In the genomic region with DNA sequence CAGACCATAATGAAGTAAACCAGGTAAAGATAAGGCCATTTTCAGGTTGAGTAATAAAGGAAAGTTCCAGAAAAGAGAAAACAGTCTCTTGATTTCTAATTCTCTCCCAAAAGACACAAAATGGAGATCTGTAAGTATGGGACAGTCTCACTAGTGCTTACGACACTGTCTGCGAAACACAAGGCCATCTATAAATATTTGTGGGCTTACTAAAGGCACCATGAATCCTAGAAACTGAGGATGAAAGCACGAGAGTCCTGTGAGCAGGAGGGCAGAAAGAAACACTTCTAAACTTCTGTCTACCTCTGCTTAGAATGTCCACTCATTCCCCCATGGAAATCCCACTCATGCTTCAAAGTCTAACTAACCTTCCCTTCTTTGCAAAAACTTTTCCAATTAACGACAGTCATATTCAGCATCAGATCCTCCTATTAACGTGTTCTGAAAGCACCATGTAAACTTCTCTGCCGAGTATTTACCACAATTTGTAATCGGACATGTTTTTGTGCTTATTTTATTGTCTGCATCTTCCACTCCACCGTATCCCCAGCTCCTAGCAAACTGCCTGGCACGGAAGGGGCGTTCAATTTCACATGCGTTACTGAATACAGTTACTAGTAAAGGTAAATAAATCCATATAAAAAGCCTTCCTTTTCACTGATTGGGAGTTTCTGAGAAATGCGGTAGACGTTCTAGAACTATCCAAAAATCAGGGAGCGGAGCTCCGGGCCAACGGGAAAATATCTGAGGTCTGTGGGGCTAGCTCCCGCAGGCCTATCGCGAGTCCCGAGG, we compare ENCODE assay signal across 8 cellular contexts. TPM values are rescaled to one million over a fixed set of nuclear protein-coding genes. Genes with fewer than 3 reads are reported as not detected.
A peak's percentile ranks its signal among the peaks of the same experiment; 100 is the strongest.
DNase-seq lines count a peak whose midpoint lies in the region; ATAC-seq, FAIRE-seq and TF ChIP-seq lines count a peak whose summit lies in the region.

No MANE protein-coding gene starts in this region.

- H3K27ac ChIP-seq in Peyer's patch (peak overlapping the region; percentile 82 to 91 (median 86)), stomach (peak overlapping the region; percentile 84 to 90 (median 88))

- H3K27me3 ChIP-seq in BE2C, result no peaks in the 10 kb centered on the region
- no peaks in the 10 kb centered on the region for H3K27me3 ChIP-seq in Peyer's patch
- no peaks in the 10 kb centered on the region for H3K27me3 ChIP-seq in stomach

- H3K36me3 ChIP-seq in BE2C (no peaks in the 10 kb centered on the region), Peyer's patch (peaks cover 0 to 11% (median 0%) of the 10 kb centered on the region in 3 donors), stomach (peaks cover 3 to 21% (median 19%) of the 10 kb centered on the region in 4 donors)

- TF ChIP-seq EP300 in stomach (IDR thresholded peaks at IDR 0.05), result no peak

- H3K4me1 ChIP-seq in BE2C (no peaks in the 10 kb centered on the region), Peyer's patch (peaks cover 0 to 8% (median 0%) of the 10 kb centered on the region in 4 donors), stomach (peaks cover 0 to 29% (median 7%) of the 10 kb centered on the region in 4 donors)

- intact Hi-C loops in stomach (cut with DNase I; ENCODE audit: low total_unique reads), result no loop called here

- no peaks in the 10 kb centered on the region for H3K9me3 ChIP-seq in BE2C
- no peaks in the 10 kb centered on the region for H3K9me3 ChIP-seq in Peyer's patch
- peaks cover 0 to 3% (median 0%) of the 10 kb centered on the region in 4 donors for H3K9me3 ChIP-seq in stomach

- DNase-seq in BE2C (no peak), Peyer's patch (no peak), foreskin melanocyte (peak; percentile 12), stomach (no peak), frontal cortex (ENCODE audit: low spot score in 2 of 2) (no peak)
- no peak for DNase-seq in activated CD4-positive, alpha-beta T cell treated with anti-CD3 and anti-CD28 coated beads, Interleukin-2, amount 50 U/mL, for 4 hours

- 1 to 44% (median 3%) methylated on average over 15 to 20 of the region's 20 CpGs for WGBS in stomach, 5 donors

- TF ChIP-seq CTCF in BE2C (IDR thresholded peaks at IDR 0.05; ENCODE audit: low read depth, low read length) (no peak), Peyer's patch (IDR thresholded peaks at IDR 0.05) (no peak), stomach (IDR thresholded peaks at IDR 0.05) (no peak)

- no peak for TF ChIP-seq POLR2A in Peyer's patch (IDR thresholded peaks at IDR 0.05)
- no peak for TF ChIP-seq POLR2A in stomach (IDR thresholded peaks at IDR 0.05)

- ATAC-seq in GM21515 (IDR thresholded peaks at IDR 0.05; ENCODE audit: unreplicated experiment) (peak; percentile 1), HG02981 (IDR thresholded peaks at IDR 0.05; ENCODE audit: unreplicated experiment) (no peak)

- no peak for FAIRE-seq in frontal cortex (lab: Jason Lieb, UNC)

- H3K4me3 ChIP-seq in BE2C (ENCODE audit: low read depth, low read length) (peak overlapping the region; percentile 81), Peyer's patch (peak overlapping the region; percentile 47 to 77 (median 66)), stomach (peak overlapping the region; percentile 46 to 64 (median 64))

RNA-seq across cellular contexts. Expression of a gene that starts 0.7 kb away (rescaled TPM):
- 95.9 TPM for polyA plus RNA-seq in BE2C (2012; ENCODE audit: insufficient read depth, insufficient read length, low read depth)
- total RNA-seq in Peyer's patch (10 to 100 TPM; 18.9 to 38.0 (median 35.2) TPM), stomach (10 to 100 TPM in 4 of 5 donors, not detected in 1; 10.4 to 65.7 (median 11.8) TPM), frontal cortex (124 TPM)
- 10 to 100 TPM; 25.4 to 41.0 (median 38.5) TPM for polyA plus RNA-seq in stomach

RNA-seq across cellular contexts. Expression of a gene that starts 0.9 kb away (rescaled TPM):
- polyA plus RNA-seq in BE2C (2012; ENCODE audit: insufficient read depth, insufficient read length, low read depth), result 17.5 TPM
- total RNA-seq in Peyer's patch (10 to 100 TPM in 3 of 4 donors, 1 to 10 TPM in 1; 9.9 to 27.5 (median 17.3) TPM), stomach (10 to 100 TPM in 3 of 5 donors, 1 to 10 TPM in 1, not detected in 1; 9.0 to 69.2 (median 26.0) TPM), frontal cortex (7.3 TPM)
- polyA plus RNA-seq in stomach, result 10 to 100 TPM; 10.1 to 22.0 (median 19.1) TPM

RNA-seq across cellular contexts. Expression of a gene that starts 45.8 kb away (rescaled TPM):
- polyA plus RNA-seq in BE2C (2012; ENCODE audit: insufficient read depth, insufficient read length, low read depth), result 0.14 TPM
- total RNA-seq in Peyer's patch, result under 1 TPM in 2 of 4 donors, not detected in 2; 0.38 to 0.53 TPM
- 100 to 1,000 TPM in 3 of 5 donors, 10 to 100 TPM in 1, under 1 TPM in 1; 0.58 to 402 (median 138) TPM for total RNA-seq in stomach
- polyA plus RNA-seq in stomach, result 100 to 1,000 TPM in 1 of 3 donors, 10 to 100 TPM in 2; 31.2 to 172 (median 60.2) TPM
- total RNA-seq in frontal cortex, result 0.41 TPM
